In the genomic region with DNA sequence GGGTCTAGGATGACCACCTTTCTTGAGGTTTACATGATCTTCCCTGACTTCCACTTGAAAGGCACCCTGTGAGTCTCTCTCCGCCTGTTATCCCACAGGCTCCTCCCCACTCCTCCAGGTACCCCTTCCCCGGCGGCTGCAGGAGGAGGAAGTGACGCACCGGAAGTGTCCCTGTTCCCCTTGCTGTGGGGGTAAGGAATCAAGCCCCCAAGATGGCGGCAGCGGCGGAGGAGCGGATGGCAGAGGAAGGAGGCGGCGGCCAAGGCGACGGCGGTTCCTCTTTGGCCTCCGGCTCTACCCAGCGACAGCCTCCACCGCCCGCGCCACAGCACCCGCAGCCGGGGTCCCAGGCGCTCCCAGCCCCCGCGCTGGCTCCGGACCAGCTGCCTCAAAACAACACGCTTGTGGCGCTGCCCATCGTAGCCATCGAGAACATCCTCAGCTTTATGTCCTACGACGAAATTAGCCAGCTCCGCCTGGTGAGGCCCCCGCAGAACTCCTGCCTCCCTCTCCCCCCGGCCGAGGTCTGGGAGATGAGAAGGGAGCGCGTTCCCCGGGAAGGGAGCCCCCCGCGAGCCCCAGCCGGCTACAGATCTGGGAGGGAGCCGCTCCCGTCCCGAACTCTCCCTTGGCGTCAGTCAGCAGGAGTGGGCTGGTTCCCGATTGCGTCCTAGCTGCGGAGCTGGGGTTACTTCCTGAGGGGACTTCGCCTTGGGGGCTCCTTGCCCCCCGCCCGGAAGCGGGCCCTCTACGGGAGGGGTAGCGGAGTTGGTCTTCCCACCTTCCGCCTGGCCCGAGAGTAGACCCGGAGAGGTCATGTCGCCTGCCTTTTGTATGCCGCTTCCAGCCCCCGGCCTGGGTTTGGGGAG, we compare ENCODE assay signal across 8 cellular contexts. TPM values are rescaled to one million over a fixed set of nuclear protein-coding genes. Genes with fewer than 3 reads are reported as not detected.
DNase-seq lines count a peak whose midpoint lies in the region; ATAC-seq and TF ChIP-seq lines count a peak whose summit lies in the region.

A gene with protein sequence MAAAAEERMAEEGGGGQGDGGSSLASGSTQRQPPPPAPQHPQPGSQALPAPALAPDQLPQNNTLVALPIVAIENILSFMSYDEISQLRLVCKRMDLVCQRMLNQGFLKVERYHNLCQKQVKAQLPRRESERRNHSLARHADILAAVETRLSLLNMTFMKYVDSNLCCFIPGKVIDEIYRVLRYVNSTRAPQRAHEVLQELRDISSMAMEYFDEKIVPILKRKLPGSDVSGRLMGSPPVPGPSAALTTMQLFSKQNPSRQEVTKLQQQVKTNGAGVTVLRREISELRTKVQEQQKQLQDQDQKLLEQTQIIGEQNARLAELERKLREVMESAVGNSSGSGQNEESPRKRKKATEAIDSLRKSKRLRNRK (plus strand): TSS at position 194 of the 869 bp plus-strand sequence. CDS start 19 bp downstream, at position 213.

- no TSS peak for BruUV-seq in PC-3 (replicated peaks; lab: Mats Ljungman, UMichigan)

- POLR2A ChIA-PET in PC-3 (lab: Charles Lee; ENCODE audit: unreplicated experiment): no interaction called here

- H3K4me3 ChIP-seq in PC-3 (ENCODE audit: low read length) (peak within 1 kb of the TSS; percentile 91), mucosa of descending colon (peak within 1 kb of the TSS; percentile 94)

- H3K27me3 ChIP-seq in PC-3 (ENCODE audit: low read length): no peaks in the 10 kb centered on the region

- peak within 1 kb of the TSS; percentile 77 for H2AFZ ChIP-seq in PC-3 (ENCODE audit: low read length)

- H3K79me2 ChIP-seq in PC-3 (ENCODE audit: low read length): peaks cover 56% of the 10 kb centered on the region

- DNase-seq in DMS114 treated with DMSO at 0.1 percent for 48 hours (lab: John Stamatoyannopoulos, UW; ENCODE audit: unreplicated experiment) (peak; percentile 93), PC-3 (peak; percentile 98), activated T-cell treated with anti-CD3 and anti-CD28 coated beads for 48 hours (ENCODE audit: low read depth) (peak; percentile 91), epithelial cell of prostate (ENCODE audit: low read depth, low spot score) (peak; percentile 89), mucosa of descending colon (peak; percentile 94 to 96 (median 94))
- DNase-seq in stimulated activated CD8-positive, alpha-beta memory T cell treated with anti-CD3 and anti-CD28 coated beads, Interleukin-4, amount 100 ng/mL, for 24 hours (ENCODE audit: low read depth): peak; percentile 92

- no peak for TF ChIP-seq RAD21 in Ishikawa (IDR thresholded peaks at IDR 0.05; ENCODE audit: low read depth)

- H3K36me3 ChIP-seq in PC-3 (ENCODE audit: low read depth, low read length): peaks cover 8% of the 10 kb centered on the region; the same call in 1 of the 2 replicates
- no peaks in the 10 kb centered on the region for H3K36me3 ChIP-seq in mucosa of descending colon (ENCODE audit: low read depth)

- H3K4me2 ChIP-seq in PC-3 (ENCODE audit: low read length): peak within 1 kb of the TSS; percentile 83

- H4K20me1 ChIP-seq in PC-3 (ENCODE audit: low read length): peaks cover 16% of the 10 kb centered on the region

- CTCF ChIA-PET in PC-3 (lab: Charles Lee): no interaction called here

- TF ChIP-seq CTCF in PC-3 (conservative IDR thresholded peaks at IDR 0.05; ENCODE audit: low read depth, low read length) (no peak), mucosa of descending colon (IDR thresholded peaks at IDR 0.05) (no peak)

- H3K9me2 ChIP-seq in PC-3 (replicated peaks; ENCODE audit: low read length): no peaks in the 10 kb centered on the region

- H3K9me3 ChIP-seq in PC-3 (ENCODE audit: low read length) (no peaks in the 10 kb centered on the region), mucosa of descending colon (no peaks in the 10 kb centered on the region)

- peak within 1 kb of the TSS; percentile 93 for H3K9ac ChIP-seq in PC-3 (ENCODE audit: low read length)

- H3K4me1 ChIP-seq in PC-3 (ENCODE audit: insufficient read depth, low read length) (peaks cover 26% of the 10 kb centered on the region), mucosa of descending colon (ENCODE audit: low read depth) (peaks cover 19% of the 10 kb centered on the region)

- no peaks in the 10 kb centered on the region for H3F3A ChIP-seq in PC-3 (ENCODE audit: low read length, unreplicated experiment)

- ATAC-seq in GM21576 (IDR thresholded peaks at IDR 0.05; ENCODE audit: unreplicated experiment): peak; percentile 96
- peak; percentile 94 for ATAC-seq in PC-3
- ATAC-seq in mucosa of descending colon: peak; percentile 100

- TF ChIP-seq EP300 in Ishikawa (IDR thresholded peaks at IDR 0.05; ENCODE audit: borderline replicate concordance): no peak

- intact Hi-C loops in PC-3 (cut with micrococcal nuclease) (loop anchor here (2.0 to 10.0 kb wide), 4 partner anchors 47 to 409 kb away; no protein-coding TSS in a partner anchor), mucosa of descending colon (cut with DNase I, micrococcal nuclease) (no loop called here)

- H3K27ac ChIP-seq in PC-3 (ENCODE audit: low read length) (peak within 1 kb of the TSS; percentile 48), epithelial cell of prostate (peak within 1 kb of the TSS; percentile 76)

TF ChIP-seq in Ishikawa, 13 proteins besides CTCF, POLR2A, EP300 and RAD21:
- TF ChIP-seq NFIC (IDR thresholded peaks at IDR 0.05) (no peak), CREB1 (IDR thresholded peaks at IDR 0.05; ENCODE audit: low read depth) (peak; percentile 80), MAX (IDR thresholded peaks at IDR 0.05) (peak; percentile 53; the same call in 1 of the 2 replicates), ZBTB7A (IDR thresholded peaks at IDR 0.05; ENCODE audit: low read depth) (no peak), TEAD4 (IDR thresholded peaks at IDR 0.05) (peak; percentile 27; the same call in 1 of the 2 replicates), YY1 (IDR thresholded peaks at IDR 0.05; ENCODE audit: low read depth) (peak; percentile 99), TAF1 (IDR thresholded peaks at IDR 0.05; ENCODE audit: low read depth) (peak; percentile 99), TCF12 (IDR thresholded peaks at IDR 0.05; ENCODE audit: low read depth) (0 out of 2 replicates have a peak, but pooled peaks have one; percentile 25)
- TF ChIP-seq, protein P1, sequence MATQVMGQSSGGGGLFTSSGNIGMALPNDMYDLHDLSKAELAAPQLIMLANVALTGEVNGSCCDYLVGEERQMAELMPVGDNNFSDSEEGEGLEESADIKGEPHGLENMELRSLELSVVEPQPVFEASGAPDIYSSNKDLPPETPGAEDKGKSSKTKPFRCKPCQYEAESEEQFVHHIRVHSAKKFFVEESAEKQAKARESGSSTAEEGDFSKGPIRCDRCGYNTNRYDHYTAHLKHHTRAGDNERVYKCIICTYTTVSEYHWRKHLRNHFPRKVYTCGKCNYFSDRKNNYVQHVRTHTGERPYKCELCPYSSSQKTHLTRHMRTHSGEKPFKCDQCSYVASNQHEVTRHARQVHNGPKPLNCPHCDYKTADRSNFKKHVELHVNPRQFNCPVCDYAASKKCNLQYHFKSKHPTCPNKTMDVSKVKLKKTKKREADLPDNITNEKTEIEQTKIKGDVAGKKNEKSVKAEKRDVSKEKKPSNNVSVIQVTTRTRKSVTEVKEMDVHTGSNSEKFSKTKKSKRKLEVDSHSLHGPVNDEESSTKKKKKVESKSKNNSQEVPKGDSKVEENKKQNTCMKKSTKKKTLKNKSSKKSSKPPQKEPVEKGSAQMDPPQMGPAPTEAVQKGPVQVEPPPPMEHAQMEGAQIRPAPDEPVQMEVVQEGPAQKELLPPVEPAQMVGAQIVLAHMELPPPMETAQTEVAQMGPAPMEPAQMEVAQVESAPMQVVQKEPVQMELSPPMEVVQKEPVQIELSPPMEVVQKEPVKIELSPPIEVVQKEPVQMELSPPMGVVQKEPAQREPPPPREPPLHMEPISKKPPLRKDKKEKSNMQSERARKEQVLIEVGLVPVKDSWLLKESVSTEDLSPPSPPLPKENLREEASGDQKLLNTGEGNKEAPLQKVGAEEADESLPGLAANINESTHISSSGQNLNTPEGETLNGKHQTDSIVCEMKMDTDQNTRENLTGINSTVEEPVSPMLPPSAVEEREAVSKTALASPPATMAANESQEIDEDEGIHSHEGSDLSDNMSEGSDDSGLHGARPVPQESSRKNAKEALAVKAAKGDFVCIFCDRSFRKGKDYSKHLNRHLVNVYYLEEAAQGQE (IDR thresholded peaks at IDR 0.05; ENCODE audit: low read depth): no peak

RNA-seq across cellular contexts. Expression of the gene that starts here (rescaled TPM):
- total RNA-seq in PC-3 (2014; rRNA removed) (57.7 and 82.6 TPM in 2 replicates), mucosa of descending colon (10 to 100 TPM; 31.5 to 35.0 (median 31.6) TPM)

Comparison
In these comparisons a context has a peak if more than half of its experiments do, and no peak if none do; other contexts are left out.
1. Peak in every context shown above with its lines: DNase-seq, ATAC-seq, H3K4me3 ChIP-seq and H3K27ac ChIP-seq.